In the genomic region with DNA sequence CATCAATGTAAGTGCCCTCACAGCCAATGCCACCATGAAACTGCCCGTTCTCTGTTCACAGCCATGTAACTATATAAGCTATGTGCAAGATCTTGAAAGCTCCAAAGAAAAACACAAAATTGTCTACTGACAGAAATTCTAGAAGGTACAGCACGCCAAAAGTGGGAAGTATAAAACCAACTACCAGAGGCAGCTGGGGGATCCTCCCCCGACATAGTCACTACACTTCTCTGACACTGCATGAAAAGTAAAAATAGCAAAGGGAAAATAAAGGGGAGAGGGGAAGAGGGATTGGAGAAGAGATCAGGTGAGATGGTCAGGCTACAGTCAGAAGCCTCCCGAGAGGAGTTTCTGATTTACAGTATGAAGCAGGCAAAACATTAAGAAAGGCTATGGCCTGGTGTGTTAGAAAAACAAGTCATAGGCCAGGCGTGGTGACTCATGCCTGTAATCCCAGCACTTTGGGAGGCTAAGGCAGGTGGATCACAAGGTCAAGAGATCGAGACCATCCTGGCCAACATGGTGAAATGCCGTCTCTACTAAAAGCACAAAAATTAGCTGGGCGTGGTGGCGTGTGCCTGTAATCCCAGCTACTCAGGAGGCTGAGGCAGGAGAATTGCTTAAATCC, we compare ENCODE assay signal across 14 cellular contexts. TPM values are rescaled to one million over a fixed set of nuclear protein-coding genes. Genes with fewer than 3 reads are reported as not detected.
DNase-seq lines count a peak whose midpoint lies in the region; ATAC-seq and TF ChIP-seq lines count a peak whose summit lies in the region.
"Had no signal": no experiment of that assay in that cellular context is flagged by ENCODE, and none has a peak within 500 bp of the region (broad histone marks: within the 10 kb centered on the region; RNA-seq: fewer than 3 reads in every experiment).

No MANE protein-coding gene starts in this region.

- intact Hi-C loops in activated CD8-positive, alpha-beta T cell treated with anti-CD3 and anti-CD28 coated beads for 36 hours (cut with micrococcal nuclease) = no loop called here

- DNase-seq in activated CD8-positive, alpha-beta T cell treated with anti-CD3 and anti-CD28 coated beads, Interleukin-2, amount 10 ng/mL, durations not matched to agents 7 days and 5 days = no peak
- DNase-seq in activated CD8-positive, alpha-beta T cell treated with anti-CD3 and anti-CD28 coated beads for 36 hours = no peak
- DNase-seq in WTC11 (ENCODE audit: low spot score) (no peak), left lobe of liver (ENCODE audit: low spot score) (no peak), LoVo (ENCODE audit: low spot score) (no peak), T-helper 9 cell (no peak)
- no peak for DNase-seq in stimulated activated effector memory CD8-positive, alpha-beta T cell treated with anti-CD3 and anti-CD28 coated beads, Interleukin-12 subunit alpha, Interleukin-12 subunit beta, amount 100 ng/mL, for 72 hours (ENCODE audit: low spot score in 2 of 2)
- DNase-seq: activated CD4-positive, alpha-beta T cell treated with anti-CD3 and anti-CD28 coated beads, Interleukin-2, amount 10 ng/mL, durations not matched to agents 24 days and 14 days; activated gamma-delta T cell treated with Interleukin-2 at 50 U/mL for 16 hours; central memory CD4-positive, alpha-beta T cell; NCI-H446; PC-9; T-helper 17 cell had no signal

- H3K27ac Mint-ChIP-seq in activated CD8-positive, alpha-beta T cell treated with anti-CD3 and anti-CD28 coated beads, Interleukin-2, amount 10 ng/mL, durations not matched to agents 7 days and 5 days = peak overlapping the region; percentile 58
- no peak overlapping the region for H3K27ac Mint-ChIP-seq in activated CD8-positive, alpha-beta T cell treated with anti-CD3 and anti-CD28 coated beads for 36 hours
- peak overlapping the region; percentile 80 for H3K27ac Mint-ChIP-seq in WTC11
- peak overlapping the region; percentile 92 for H3K27ac Mint-ChIP-seq in stimulated activated effector memory CD8-positive, alpha-beta T cell treated with anti-CD3 and anti-CD28 coated beads, Interleukin-12 subunit alpha, Interleukin-12 subunit beta, amount 100 ng/mL, for 72 hours
- H3K27ac Mint-ChIP-seq: activated CD4-positive, alpha-beta T cell treated with anti-CD3 and anti-CD28 coated beads, Interleukin-2, amount 10 ng/mL, durations not matched to agents 24 days and 14 days had no signal

- no peak overlapping the region for H3K4me3 Mint-ChIP-seq in activated CD8-positive, alpha-beta T cell treated with anti-CD3 and anti-CD28 coated beads, Interleukin-2, amount 10 ng/mL, durations not matched to agents 7 days and 5 days
- no peak overlapping the region for H3K4me3 Mint-ChIP-seq in activated CD8-positive, alpha-beta T cell treated with anti-CD3 and anti-CD28 coated beads for 36 hours
- H3K4me3 Mint-ChIP-seq in WTC11 = no peak overlapping the region
- H3K4me3 Mint-ChIP-seq in stimulated activated effector memory CD8-positive, alpha-beta T cell treated with anti-CD3 and anti-CD28 coated beads, Interleukin-12 subunit alpha, Interleukin-12 subunit beta, amount 100 ng/mL, for 72 hours = no peak overlapping the region
- H3K4me3 Mint-ChIP-seq: activated CD4-positive, alpha-beta T cell treated with anti-CD3 and anti-CD28 coated beads, Interleukin-2, amount 10 ng/mL, durations not matched to agents 24 days and 14 days; T-helper 17 cell had no signal

- H3K27me3 Mint-ChIP-seq in activated CD8-positive, alpha-beta T cell treated with anti-CD3 and anti-CD28 coated beads, Interleukin-2, amount 10 ng/mL, durations not matched to agents 7 days and 5 days (ENCODE audit: low read depth) = no peaks in the 10 kb centered on the region
- no peaks in the 10 kb centered on the region for H3K27me3 Mint-ChIP-seq in activated CD8-positive, alpha-beta T cell treated with anti-CD3 and anti-CD28 coated beads for 36 hours
- no peaks in the 10 kb centered on the region for H3K27me3 Mint-ChIP-seq in WTC11 (ENCODE audit: low read depth)
- H3K27me3 Mint-ChIP-seq: activated CD4-positive, alpha-beta T cell treated with anti-CD3 and anti-CD28 coated beads, Interleukin-2, amount 10 ng/mL, durations not matched to agents 24 days and 14 days; T-helper 17 cell had no signal

- H3K36me3 Mint-ChIP-seq in activated CD8-positive, alpha-beta T cell treated with anti-CD3 and anti-CD28 coated beads, Interleukin-2, amount 10 ng/mL, durations not matched to agents 7 days and 5 days (ENCODE audit: low read depth) = peaks cover 60% of the 10 kb centered on the region
- H3K36me3 Mint-ChIP-seq in activated CD8-positive, alpha-beta T cell treated with anti-CD3 and anti-CD28 coated beads for 36 hours (ENCODE audit: low read depth) = peaks cover 21% of the 10 kb centered on the region
- peaks cover 26% of the 10 kb centered on the region for H3K36me3 Mint-ChIP-seq in WTC11
- peaks cover 65% of the 10 kb centered on the region for H3K36me3 Mint-ChIP-seq in stimulated activated effector memory CD8-positive, alpha-beta T cell treated with anti-CD3 and anti-CD28 coated beads, Interleukin-12 subunit alpha, Interleukin-12 subunit beta, amount 100 ng/mL, for 72 hours

- ATAC-seq in activated CD8-positive, alpha-beta T cell treated with anti-CD3 and anti-CD28 coated beads, Interleukin-2, amount 10 ng/mL, durations not matched to agents 7 days and 5 days = no peak
- ATAC-seq in activated CD8-positive, alpha-beta T cell treated with anti-CD3 and anti-CD28 coated beads for 36 hours = no peak
- ATAC-seq in WTC11 = no peak
- ATAC-seq in left lobe of liver = peak; percentile 26
- no peak for ATAC-seq in stimulated activated effector memory CD8-positive, alpha-beta T cell treated with anti-CD3 and anti-CD28 coated beads, Interleukin-12 subunit alpha, Interleukin-12 subunit beta, amount 100 ng/mL, for 72 hours
- no peak for ATAC-seq in GM21390 (IDR thresholded peaks at IDR 0.05; ENCODE audit: unreplicated experiment)
- ATAC-seq: T-helper 17 cell had no signal

- no peak for TF ChIP-seq CTCF in activated CD8-positive, alpha-beta T cell treated with anti-CD3 and anti-CD28 coated beads for 36 hours (IDR thresholded peaks at IDR 0.05)
- TF ChIP-seq CTCF in WTC11 (IDR thresholded peaks at IDR 0.05) = no peak

- peaks cover 50% of the 10 kb centered on the region for H3K4me1 Mint-ChIP-seq in activated CD8-positive, alpha-beta T cell treated with anti-CD3 and anti-CD28 coated beads, Interleukin-2, amount 10 ng/mL, durations not matched to agents 7 days and 5 days (ENCODE audit: low read depth)
- H3K4me1 Mint-ChIP-seq in activated CD8-positive, alpha-beta T cell treated with anti-CD3 and anti-CD28 coated beads for 36 hours (ENCODE audit: low read depth) = peaks cover 20% of the 10 kb centered on the region
- H3K4me1 Mint-ChIP-seq in WTC11 = 0 out of 2 replicates have a peak, but pooled peaks cover 2% of the 10 kb centered on the region
- peaks cover 56% of the 10 kb centered on the region for H3K4me1 Mint-ChIP-seq in stimulated activated effector memory CD8-positive, alpha-beta T cell treated with anti-CD3 and anti-CD28 coated beads, Interleukin-12 subunit alpha, Interleukin-12 subunit beta, amount 100 ng/mL, for 72 hours

- CTCF ChIA-PET in activated CD8-positive, alpha-beta T cell treated with anti-CD3 and anti-CD28 coated beads, Interleukin-2, amount 10 ng/mL, durations not matched to agents 7 days and 5 days (lab: Charles Lee) = interaction anchor here (0.8 to 2.3 kb wide), 3 partner anchors 10 to 94 kb away, joined by 3 to 7 read pairs (median 3); no protein-coding TSS in a partner anchor
- CTCF ChIA-PET in activated CD8-positive, alpha-beta T cell treated with anti-CD3 and anti-CD28 coated beads for 36 hours (lab: Charles Lee) = no interaction called here
- CTCF ChIA-PET in WTC11 (lab: Charles Lee) = interaction anchor here (1.6 kb wide), 1 partner anchor 23 kb away, joined by 11 read pairs; no protein-coding TSS in a partner anchor

- H3K9me3 Mint-ChIP-seq in activated CD8-positive, alpha-beta T cell treated with anti-CD3 and anti-CD28 coated beads, Interleukin-2, amount 10 ng/mL, durations not matched to agents 7 days and 5 days (ENCODE audit: insufficient read depth) = no peaks in the 10 kb centered on the region
- no peaks in the 10 kb centered on the region for H3K9me3 Mint-ChIP-seq in activated CD8-positive, alpha-beta T cell treated with anti-CD3 and anti-CD28 coated beads for 36 hours
- no peaks in the 10 kb centered on the region for H3K9me3 Mint-ChIP-seq in WTC11
- no peaks in the 10 kb centered on the region for H3K9me3 Mint-ChIP-seq in stimulated activated effector memory CD8-positive, alpha-beta T cell treated with anti-CD3 and anti-CD28 coated beads, Interleukin-12 subunit alpha, Interleukin-12 subunit beta, amount 100 ng/mL, for 72 hours
- H3K9me3 Mint-ChIP-seq: activated CD4-positive, alpha-beta T cell treated with anti-CD3 and anti-CD28 coated beads, Interleukin-2, amount 10 ng/mL, durations not matched to agents 24 days and 14 days had no signal

- POLR2A ChIA-PET in activated CD8-positive, alpha-beta T cell treated with anti-CD3 and anti-CD28 coated beads, Interleukin-2, amount 10 ng/mL, durations not matched to agents 7 days and 5 days (lab: Charles Lee) = no interaction called here
- POLR2A ChIA-PET in activated CD8-positive, alpha-beta T cell treated with anti-CD3 and anti-CD28 coated beads for 36 hours (lab: Charles Lee) = interaction anchor here (0.6 to 0.8 kb wide), 3 partner anchors 11 to 205 kb away, joined by 3 read pairs; no protein-coding TSS in a partner anchor
- POLR2A ChIA-PET in WTC11 (lab: Charles Lee) = no interaction called here

TF ChIP-seq in WTC11, 78 proteins besides CTCF, POLR2A, EP300 and RAD21 (continues in another document):
- TF ChIP-seq CBFB (CRISPR knock-in tag; IDR thresholded peaks at IDR 0.05; ENCODE audit: low read depth) (no peak), MYBL2 (CRISPR knock-in tag; IDR thresholded peaks at IDR 0.05) (no peak)
- TF ChIP-seq, protein P1, sequence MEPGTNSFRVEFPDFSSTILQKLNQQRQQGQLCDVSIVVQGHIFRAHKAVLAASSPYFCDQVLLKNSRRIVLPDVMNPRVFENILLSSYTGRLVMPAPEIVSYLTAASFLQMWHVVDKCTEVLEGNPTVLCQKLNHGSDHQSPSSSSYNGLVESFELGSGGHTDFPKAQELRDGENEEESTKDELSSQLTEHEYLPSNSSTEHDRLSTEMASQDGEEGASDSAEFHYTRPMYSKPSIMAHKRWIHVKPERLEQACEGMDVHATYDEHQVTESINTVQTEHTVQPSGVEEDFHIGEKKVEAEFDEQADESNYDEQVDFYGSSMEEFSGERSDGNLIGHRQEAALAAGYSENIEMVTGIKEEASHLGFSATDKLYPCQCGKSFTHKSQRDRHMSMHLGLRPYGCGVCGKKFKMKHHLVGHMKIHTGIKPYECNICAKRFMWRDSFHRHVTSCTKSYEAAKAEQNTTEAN (CRISPR knock-in tag; IDR thresholded peaks at IDR 0.05) = no peak

RNA-seq across cellular contexts. Expression of gene PCBP1, which starts 39.8 kb away (rescaled TPM):
- total RNA-seq in activated CD8-positive, alpha-beta T cell treated with anti-CD3 and anti-CD28 coated beads, Interleukin-2, amount 10 ng/mL, durations not matched to agents 7 days and 5 days = 100 to 1,000 TPM; 516 to 518 TPM
- total RNA-seq in activated CD8-positive, alpha-beta T cell treated with anti-CD3 and anti-CD28 coated beads for 36 hours = 100 to 1,000 TPM; 470 to 489 TPM
- 489 to 528 TPM (median 518 TPM) in 3 replicates for total RNA-seq in WTC11 (2021)
- 161 TPM for total RNA-seq in left lobe of liver
